27 cellular contexts compared by ENCODE assay signal in genomic region chr2:151200277-151200676, GRCh38.
"Had no signal": no experiment of that assay in that cellular context is flagged by ENCODE, and none has a peak within 500 bp of the region (broad histone marks: within the 10 kb centered on the region; RNA-seq: fewer than 3 reads in every experiment).

No MANE protein-coding gene starts in this region.

- H3K4me3 ChIP-seq: left ventricle myocardium inferior, lung, mucosa of descending colon, pancreas, prostate gland, skin epidermis, stomach, testis, thyroid gland, transverse colon, upper lobe of left lung, vagina had no signal

- DNase-seq: islet precursor cell; left ventricle myocardium inferior; mesendoderm; midbrain; mucosa of descending colon; nucleus accumbens; pancreas; posterior cingulate gyrus; retina; right cardiac atrium; stimulated activated CD4-positive, alpha-beta T cell treated with anti-CD3 and anti-CD28 coated beads, Interleukin-12 subunit alpha, Interleukin-12 subunit beta, amount 100 ng/mL, for 4 hours; stimulated activated CD4-positive, alpha-beta T cell treated with anti-CD3 and anti-CD28 coated beads, Interleukin-15, amount 100 ng/mL, for 24 hours; stimulated activated CD4-positive, alpha-beta T cell treated with anti-CD3 and anti-CD28 coated beads, Interleukin-2, amount 100 ng/mL, for 24 hours; stimulated activated CD4-positive, alpha-beta T cell treated with anti-CD3 and anti-CD28 coated beads, Interleukin-4, amount 100 ng/mL, for 1 hour; stimulated activated naive B cell treated with anti-CD40 and anti-IgM and Interleukin-4, amounts not matched to agents 10 μg/mL and 1 μg/mL and 100 μg/mL, for 72 hours; stimulated activated naive CD8-positive, alpha-beta T cell treated with anti-CD3 and anti-CD28 coated beads, Interleukin-15, Interleukin-2, amounts not matched to agents 100 U/mL and 50 U/mL, for 24 hours; stomach; testis; thyroid gland; transverse colon; upper lobe of left lung had no signal

- H3K4me1 ChIP-seq: left ventricle myocardium inferior, pancreas, prostate gland, stomach, testis, thyroid gland, transverse colon, upper lobe of left lung, vagina had no signal

- H3K36me3 ChIP-seq: left ventricle myocardium inferior, pancreas, prostate gland, stomach, thyroid gland, transverse colon, upper lobe of left lung, vagina had no signal

- H3K27ac ChIP-seq: left ventricle myocardium inferior, pancreas, prostate gland, skin epidermis, stomach, testis, thyroid gland, transverse colon, upper lobe of left lung, vagina had no signal

- ATAC-seq: mucosa of descending colon; naive thymus-derived CD8-positive, alpha-beta T cell; pancreas; right cardiac atrium; sciatic nerve; stimulated activated naive B cell treated with anti-CD40 and anti-IgM and Interleukin-4, amounts not matched to agents 10 μg/mL and 1 μg/mL and 100 μg/mL, for 72 hours; stimulated activated naive CD8-positive, alpha-beta T cell treated with anti-CD3 and anti-CD28 coated beads, Interleukin-15, Interleukin-2, amounts not matched to agents 100 U/mL and 50 U/mL, for 24 hours had no signal

- H3K27me3 ChIP-seq: pancreas, stomach, testis, thyroid gland, transverse colon, upper lobe of left lung, vagina had no signal

- H3K9me3 ChIP-seq: left ventricle myocardium inferior, mucosa of descending colon, pancreas, prostate gland, stomach, testis, thyroid gland, transverse colon, upper lobe of left lung, vagina had no signal
